8 cellular contexts compared by ENCODE assay signal in genomic region chr2:80238692-80239469, GRCh38.
DNase-seq lines count a peak whose midpoint lies in the region; ATAC-seq lines count a peak whose summit lies in the region.

No MANE protein-coding gene starts in this region.

- no peak overlapping the region for H3K4me3 Mint-ChIP-seq in activated CD4-positive, alpha-beta T cell treated with anti-CD3 and anti-CD28 coated beads, Interleukin-2, amount 10 ng/mL, durations not matched to agents 7 days and 5 days

- H3K9me3 Mint-ChIP-seq in activated CD4-positive, alpha-beta T cell treated with anti-CD3 and anti-CD28 coated beads, Interleukin-2, amount 10 ng/mL, durations not matched to agents 7 days and 5 days = no peaks in the 10 kb centered on the region

- H3K27ac Mint-ChIP-seq in activated CD4-positive, alpha-beta T cell treated with anti-CD3 and anti-CD28 coated beads, Interleukin-2, amount 10 ng/mL, durations not matched to agents 7 days and 5 days = no peak overlapping the region

- H3K27me3 Mint-ChIP-seq in activated CD4-positive, alpha-beta T cell treated with anti-CD3 and anti-CD28 coated beads, Interleukin-2, amount 10 ng/mL, durations not matched to agents 7 days and 5 days = no peaks in the 10 kb centered on the region

- CTCF ChIA-PET in activated CD4-positive, alpha-beta T cell treated with anti-CD3 and anti-CD28 coated beads, Interleukin-2, amount 10 ng/mL, durations not matched to agents 7 days and 5 days (lab: Charles Lee) = no interaction called here

- ATAC-seq in HG02763 (IDR thresholded peaks at IDR 0.05; ENCODE audit: unreplicated experiment) = no peak

- DNase-seq in ELF-1 (ENCODE audit: low read depth, low spot score) (peak; percentile 29), HK-2 (ENCODE audit: unreplicated experiment) (peak; percentile 35), iPS-NIHi7 (ENCODE audit: extremely low spot score) (peak; percentile 64), stromal cell of bone marrow (ENCODE audit: low read depth) (peak; percentile 11), occipital lobe (lab: John Stamatoyannopoulos, UW) (no peak), GM19240 (ENCODE audit: insufficient read length, low spot score) (no peak)
- peak; percentile 19 for DNase-seq in activated CD4-positive, alpha-beta T cell treated with anti-CD3 and anti-CD28 coated beads, Interleukin-2, amount 10 ng/mL, durations not matched to agents 7 days and 5 days

- POLR2A ChIA-PET in activated CD4-positive, alpha-beta T cell treated with anti-CD3 and anti-CD28 coated beads, Interleukin-2, amount 10 ng/mL, durations not matched to agents 7 days and 5 days (lab: Charles Lee) = no interaction called here

- H3K4me1 Mint-ChIP-seq in activated CD4-positive, alpha-beta T cell treated with anti-CD3 and anti-CD28 coated beads, Interleukin-2, amount 10 ng/mL, durations not matched to agents 7 days and 5 days = no peaks in the 10 kb centered on the region

- no peaks in the 10 kb centered on the region for H3K36me3 Mint-ChIP-seq in activated CD4-positive, alpha-beta T cell treated with anti-CD3 and anti-CD28 coated beads, Interleukin-2, amount 10 ng/mL, durations not matched to agents 7 days and 5 days (ENCODE audit: low read depth)

Comparison
In these comparisons a context has a peak if more than half of its experiments do, and no peak if none do; other contexts are left out.
1. DNase-seq: peak in ELF-1 (single experiment), HK-2 (single experiment), activated CD4-positive, alpha-beta T cell treated with anti-CD3 and anti-CD28 coated beads, Interleukin-2, amount 10 ng/mL, durations not matched to agents 7 days and 5 days (single experiment), iPS-NIHi7 (single experiment) and stromal cell of bone marrow (single experiment); none in occipital lobe (single experiment) and GM19240 (single experiment).